In the genomic region with DNA sequence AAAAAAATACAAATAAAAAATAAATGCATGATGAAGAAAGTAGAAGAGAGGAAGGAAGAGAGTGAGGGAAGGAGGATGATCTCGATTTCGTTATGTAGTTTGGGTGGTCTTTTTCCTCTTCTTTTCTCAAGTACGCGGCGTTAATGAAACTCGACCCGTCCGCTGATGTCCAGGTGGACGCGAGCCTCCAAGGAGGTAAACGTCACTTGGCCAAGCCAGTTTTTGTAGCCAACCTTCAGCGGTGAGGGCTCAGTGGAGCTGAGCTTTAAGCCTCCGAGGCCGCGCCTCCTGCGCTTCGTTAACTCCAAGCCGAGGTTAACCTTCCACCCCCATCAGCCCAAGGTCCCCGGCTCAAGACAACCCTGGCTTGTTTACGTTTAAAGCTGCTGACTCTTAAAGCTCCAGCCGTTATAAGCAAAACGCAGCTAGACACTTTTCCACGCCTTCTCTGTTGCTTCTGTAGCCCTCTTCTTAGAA, we compare ENCODE assay signal across 8 cellular contexts. TPM values are rescaled to one million over a fixed set of nuclear protein-coding genes. Genes with fewer than 3 reads are reported as not detected.
DNase-seq lines count a peak whose midpoint lies in the region; ATAC-seq, FAIRE-seq and TF ChIP-seq lines count a peak whose summit lies in the region.

No MANE protein-coding gene starts in this region.

- POLR2A ChIA-PET in CD4-positive, alpha-beta memory T cell (lab: Charles Lee; ENCODE audit: partially characterized antibody): interaction anchor here (0.6 to 2.8 kb wide), 16 partner anchors 9 to 1456 kb away, joined by 3 to 45 read pairs (median 4); a partner anchor contains a TSS
- POLR2A ChIA-PET in Panc1 (lab: Charles Lee): interaction anchor here (0.6 kb wide), 1 partner anchor 744 kb away, joined by 5 read pairs; no protein-coding TSS in a partner anchor

- peaks cover 24% of the 10 kb centered on the region for H3K79me2 ChIP-seq in astrocyte (ENCODE audit: insufficient read depth, low read length)

- no peak for TF ChIP-seq CTCF in Panc1 (IDR thresholded peaks at IDR 0.05)
- no peak for TF ChIP-seq CTCF in astrocyte (IDR thresholded peaks at IDR 0.05; ENCODE audit: insufficient read depth, low read depth, low read length)

- peak overlapping the region in 1 of 2 donors; percentile 91 for H3K4me3 ChIP-seq in CD4-positive, alpha-beta memory T cell (ENCODE audit: low read length in 2 of 2)
- peak overlapping the region; percentile 60 for H3K4me3 ChIP-seq in H7 (ENCODE audit: insufficient read depth, low read depth, low read length)
- peak overlapping the region; percentile 59 to 92 for H3K4me3 ChIP-seq in Panc1 (ENCODE audit: low read depth in 2 of 2, low read length in 2 of 2)
- peak overlapping the region; percentile 66 for H3K4me3 ChIP-seq in astrocyte (ENCODE audit: insufficient read depth, low read depth, low read length)
- peak overlapping the region; percentile 58 for H3K4me3 ChIP-seq in iPS-11a (ENCODE audit: low read depth, low read length)
- H3K4me3 ChIP-seq in skeletal muscle satellite cell (ENCODE audit: low read length): peak overlapping the region; percentile 85

- H3K36me3 ChIP-seq in CD4-positive, alpha-beta memory T cell (ENCODE audit: insufficient read depth, low read length): no peaks in the 10 kb centered on the region
- H3K36me3 ChIP-seq in H7 (replicated peaks; ENCODE audit: control insufficient read depth, insufficient read depth, low read length) (no peaks in the 10 kb centered on the region), Panc1 (ENCODE audit: control insufficient read depth, insufficient read depth, low read length) (no peaks in the 10 kb centered on the region), astrocyte (ENCODE audit: insufficient read depth, low read length) (no peaks in the 10 kb centered on the region), skeletal muscle satellite cell (ENCODE audit: insufficient read depth, low read length) (no peaks in the 10 kb centered on the region)

- H2AFZ ChIP-seq in astrocyte (ENCODE audit: low read depth, low read length): peak overlapping the region; percentile 82

- intact Hi-C loops in CD4-positive, alpha-beta memory T cell (cut with micrococcal nuclease): loop anchor here (1.0 to 5.0 kb wide), 8 partner anchors 13 to 719 kb away; a partner anchor contains a TSS
- intact Hi-C loops in Panc1 (cut with micrococcal nuclease; ENCODE audit: unreplicated experiment): no loop called here

- H3K4me2 ChIP-seq in astrocyte (ENCODE audit: low read length) (peak overlapping the region; percentile 90), skeletal muscle satellite cell (ENCODE audit: low read length) (peak overlapping the region; percentile 97)

- H3K27ac Mint-ChIP-seq in CD4-positive, alpha-beta memory T cell: peak overlapping the region; percentile 71 to 96 (median 88)
- H3K27ac Mint-ChIP-seq in astrocyte (ENCODE audit: unreplicated experiment): peak overlapping the region; percentile 84

- no peak for FAIRE-seq in astrocyte (lab: Jason Lieb, UNC)

- H3K9me3 Mint-ChIP-seq in CD4-positive, alpha-beta memory T cell: no peaks in the 10 kb centered on the region
- no peaks in the 10 kb centered on the region for H3K9me3 Mint-ChIP-seq in astrocyte (ENCODE audit: unreplicated experiment)

- H3K4me3 Mint-ChIP-seq in CD4-positive, alpha-beta memory T cell: peak overlapping the region; percentile 89 to 99 (median 93)
- H3K4me3 Mint-ChIP-seq in astrocyte (ENCODE audit: unreplicated experiment): peak overlapping the region; percentile 95

- peak; percentile 26 to 50 (median 30) for DNase-seq in CD4-positive, alpha-beta memory T cell
- peak; percentile 73 for DNase-seq in H7
- no peak for DNase-seq in Panc1 (ENCODE audit: low read depth, low spot score)
- DNase-seq in astrocyte (ENCODE audit: low read depth): no peak
- DNase-seq in hippocampal formation (lab: John Stamatoyannopoulos, UW): no peak
- DNase-seq in middle frontal gyrus (ENCODE audit: extremely low spot score, low spot score): no peak

- H3K27me3 Mint-ChIP-seq in CD4-positive, alpha-beta memory T cell: no peaks in the 10 kb centered on the region
- H3K27me3 Mint-ChIP-seq in astrocyte (ENCODE audit: low read depth, unreplicated experiment): no peaks in the 10 kb centered on the region

- peaks cover 20% of the 10 kb centered on the region for H3K4me1 ChIP-seq in CD4-positive, alpha-beta memory T cell (ENCODE audit: insufficient read depth, low read length)
- H3K4me1 ChIP-seq in Panc1 (ENCODE audit: control insufficient read depth, insufficient read depth, low read length) (peaks cover 19% of the 10 kb centered on the region), astrocyte (ENCODE audit: insufficient read depth, low read length) (peaks cover 8% of the 10 kb centered on the region), skeletal muscle satellite cell (ENCODE audit: control insufficient read depth, insufficient read depth, low read length) (peaks cover 7% of the 10 kb centered on the region)

- peaks cover 27 to 48% (median 36%) of the 10 kb centered on the region in 4 donors for H3K4me1 Mint-ChIP-seq in CD4-positive, alpha-beta memory T cell
- peaks cover 18% of the 10 kb centered on the region for H3K4me1 Mint-ChIP-seq in astrocyte (ENCODE audit: low read depth, unreplicated experiment)

- ATAC-seq in Panc1: peak; percentile 50

- H4K20me1 ChIP-seq in astrocyte (ENCODE audit: insufficient read depth, low read length): peaks cover 10% of the 10 kb centered on the region

- H3K9ac ChIP-seq in astrocyte (ENCODE audit: low read length): peak overlapping the region; percentile 74
- peak overlapping the region; percentile 39 for H3K9ac ChIP-seq in skeletal muscle satellite cell (ENCODE audit: low read depth, low read length)

- H3K9me3 ChIP-seq in CD4-positive, alpha-beta memory T cell (ENCODE audit: control insufficient read depth in 1 of 2, low read length in 2 of 2): no peaks in the 10 kb centered on the region
- H3K9me3 ChIP-seq in Panc1 (ENCODE audit: control insufficient read depth, insufficient read depth, low read depth, low read length) (no peaks in the 10 kb centered on the region), astrocyte (ENCODE audit: insufficient read depth, low read depth, low read length) (no peaks in the 10 kb centered on the region), skeletal muscle satellite cell (replicated peaks; ENCODE audit: low read length) (no peaks in the 10 kb centered on the region)

- in situ Hi-C loops in Panc1 (cut with HindIII; ENCODE audit: low pct_unique_long_range_greater_than_20kb, low sequenced_read_pairs): no loop called here

- CTCF ChIA-PET in CD4-positive, alpha-beta memory T cell (lab: Charles Lee; ENCODE audit: partially characterized antibody): interaction anchor here (0.9 to 4.8 kb wide), 12 partner anchors 9 to 473 kb away, joined by 3 to 25 read pairs (median 5); no protein-coding TSS in a partner anchor
- CTCF ChIA-PET in Panc1 (lab: Charles Lee): interaction anchor here (0.5 to 1.3 kb wide), 7 partner anchors 9 to 132 kb away, joined by 3 to 9 read pairs (median 4); no protein-coding TSS in a partner anchor

- peak overlapping the region; percentile 23 for H3K27ac ChIP-seq in CD4-positive, alpha-beta memory T cell (ENCODE audit: low read depth, low read length)
- H3K27ac ChIP-seq in Panc1 (ENCODE audit: low read length): peak overlapping the region; percentile 86
- no peak overlapping the region for H3K27ac ChIP-seq in astrocyte (ENCODE audit: low read depth, low read length)

- BruUV-seq in Panc1 (replicated peaks; lab: Mats Ljungman, UMichigan): no TSS peak

- H3K36me3 Mint-ChIP-seq in CD4-positive, alpha-beta memory T cell: peaks cover 0 to 8% of the 10 kb centered on the region in 2 donors
- no peaks in the 10 kb centered on the region for H3K36me3 Mint-ChIP-seq in astrocyte (ENCODE audit: low read depth, unreplicated experiment)

- H3K27me3 ChIP-seq in CD4-positive, alpha-beta memory T cell (ENCODE audit: insufficient read depth, low read length): no peaks in the 10 kb centered on the region
- H3K27me3 ChIP-seq in H7 (ENCODE audit: control insufficient read depth, insufficient read depth, low read length) (peaks cover 2% of the 10 kb centered on the region; the same call in 1 of the 2 replicates), Panc1 (ENCODE audit: control insufficient read depth, insufficient read depth, low read length) (no peaks in the 10 kb centered on the region), astrocyte (ENCODE audit: insufficient read depth, low read length) (no peaks in the 10 kb centered on the region), skeletal muscle satellite cell (ENCODE audit: control insufficient read depth, insufficient read depth, low read length) (no peaks in the 10 kb centered on the region)

RNA-seq across cellular contexts. Expression of a gene that starts 0.7 kb away (rescaled TPM):
- 10 to 100 TPM; 54.7 to 55.6 TPM for total RNA-seq in CD4-positive, alpha-beta memory T cell
- 10 to 100 TPM in 1 of 2 donors, 1 to 10 TPM in 1; 4.7 to 13.4 TPM for polyA plus RNA-seq in CD4-positive, alpha-beta memory T cell
- total RNA-seq in H7 (2014; rRNA removed; shearing (Covaris generic)): 9.4 and 11.4 TPM in 2 replicates
- total RNA-seq in Panc1 (2021; ENCODE audit: unreplicated experiment) (41.8 TPM), astrocyte (24.4 and 24.8 TPM in 2 replicates)
- polyA plus RNA-seq in Panc1 (2012; ENCODE audit: insufficient read length): 11.8 TPM
- 10.1 and 11.8 TPM in 2 replicates for total RNA-seq in skeletal muscle satellite cell (2012; rRNA removed)

Comparison
In these comparisons a context has a peak if more than half of its experiments do, and no peak if none do; other contexts are left out.
1. DNase-seq: peak in CD4-positive, alpha-beta memory T cell (5 of 5) and H7 (single experiment); none in Panc1 (single experiment), astrocyte (single experiment), hippocampal formation (0 of 2) and middle frontal gyrus (single experiment).